Comparison of ENCODE assay signal across 17 cellular contexts in genomic region chr9:91146391-91147019, GRCh38.
DNase-seq lines count a peak whose midpoint lies in the region; ATAC-seq, FAIRE-seq and TF ChIP-seq lines count a peak whose summit lies in the region.
"Had no signal": no experiment of that assay in that cellular context is flagged by ENCODE, and none has a peak within 500 bp of the region (broad histone marks: within the 10 kb centered on the region; RNA-seq: fewer than 3 reads in every experiment).

No MANE protein-coding gene starts in this region.

- H3K4me1 Mint-ChIP-seq in MCF 10A (ENCODE audit: insufficient read depth, unreplicated experiment) (peaks cover 44% of the 10 kb centered on the region), WTC11 (peaks cover 38% of the 10 kb centered on the region)
- H3K4me1 Mint-ChIP-seq in dendritic cell treated with granulocyte-macrophage colony-stimulating factor and Interleukin-4, amounts not matched to agents 40 ng/mL and 50 ng/mL, for 4 days (ENCODE audit: low read depth): peaks cover 79% of the 10 kb centered on the region
- H3K4me1 Mint-ChIP-seq in stimulated activated naive CD8-positive, alpha-beta T cell treated with anti-CD3 and anti-CD28 coated beads, Interleukin-15, amount 100 ng/mL, for 72 hours: peaks cover 61% of the 10 kb centered on the region

- POLR2A ChIA-PET in MCF 10A (lab: Yijun Ruan, JAX) (interaction anchor here (0.6 to 3.1 kb wide), 11 partner anchors 11 to 203 kb away, joined by 3 to 13 read pairs (median 5); no protein-coding TSS in a partner anchor), WTC11 (lab: Charles Lee) (interaction anchor here (1.3 kb wide), 1 partner anchor 22 kb away, joined by 5 read pairs; no protein-coding TSS in a partner anchor)

- no peaks in the 10 kb centered on the region for H3K9me3 Mint-ChIP-seq in MCF 10A (ENCODE audit: unreplicated experiment)
- H3K9me3 Mint-ChIP-seq in WTC11: peaks cover 41% of the 10 kb centered on the region
- no peaks in the 10 kb centered on the region for H3K9me3 Mint-ChIP-seq in dendritic cell treated with granulocyte-macrophage colony-stimulating factor and Interleukin-4, amounts not matched to agents 40 ng/mL and 50 ng/mL, for 4 days
- H3K9me3 Mint-ChIP-seq in stimulated activated naive CD8-positive, alpha-beta T cell treated with anti-CD3 and anti-CD28 coated beads, Interleukin-15, amount 100 ng/mL, for 72 hours: peaks cover 14 to 17% of the 10 kb centered on the region in 2 donors

- BruUV-seq in MCF 10A (replicated peaks; lab: Mats Ljungman, UMichigan) (no TSS peak), mammary epithelial cell (replicated peaks; lab: Mats Ljungman, UMichigan) (no TSS peak)

- intact Hi-C loops in MCF 10A (cut with micrococcal nuclease) (no loop called here), mammary epithelial cell (cut with micrococcal nuclease) (loop anchor here (1.0 kb wide), 1 partner anchor 18 kb away; no protein-coding TSS in a partner anchor), body of pancreas (cut with DNase I) (no loop called here)
- intact Hi-C loops in dendritic cell treated with granulocyte-macrophage colony-stimulating factor and Interleukin-4, amounts not matched to agents 40 ng/mL and 50 ng/mL, for 4 days (cut with micrococcal nuclease): loop anchor here (1.0 to 10.0 kb wide), 4 partner anchors 16 to 281 kb away; no protein-coding TSS in a partner anchor

- H3K4me1 ChIP-seq in mammary epithelial cell (ENCODE audit: insufficient read depth, low read length): peaks cover 15% of the 10 kb centered on the region
- H3K4me1 ChIP-seq in body of pancreas: no peaks in the 10 kb centered on the region
- H3K4me1 ChIP-seq: breast epithelium, parathyroid adenoma had no signal

- TF ChIP-seq POLR2A in body of pancreas (IDR thresholded peaks at IDR 0.05) (no peak), GM12892 (IDR thresholded peaks at IDR 0.05; ENCODE audit: low read depth, low read length) (no peak)

- H3K4me3 Mint-ChIP-seq in MCF 10A (ENCODE audit: unreplicated experiment) (no peak overlapping the region), WTC11 (no peak overlapping the region)
- H3K4me3 Mint-ChIP-seq in dendritic cell treated with granulocyte-macrophage colony-stimulating factor and Interleukin-4, amounts not matched to agents 40 ng/mL and 50 ng/mL, for 4 days: peak overlapping the region; percentile 56
- H3K4me3 Mint-ChIP-seq in stimulated activated naive CD8-positive, alpha-beta T cell treated with anti-CD3 and anti-CD28 coated beads, Interleukin-15, amount 100 ng/mL, for 72 hours: peak overlapping the region; percentile 59 to 72

- H4K20me1 ChIP-seq in mammary epithelial cell (ENCODE audit: insufficient read depth, low read length): no peaks in the 10 kb centered on the region

- no peak overlapping the region for H3K9ac ChIP-seq in mammary epithelial cell (ENCODE audit: insufficient read depth, low read length)
- H3K9ac ChIP-seq: parathyroid adenoma had no signal

- no peaks in the 10 kb centered on the region for H3K36me3 ChIP-seq in mammary epithelial cell (ENCODE audit: insufficient read depth, low read length)
- no peaks in the 10 kb centered on the region for H3K36me3 ChIP-seq in body of pancreas (replicated peaks in 1 of 2; ENCODE audit: insufficient read depth in 1 of 2, low read depth in 2 of 2)
- H3K36me3 ChIP-seq: breast epithelium, heart right ventricle, stomach had no signal

- dilution Hi-C loops in mammary epithelial cell (cut with HindIII; ENCODE audit: low sequenced_read_pairs): no loop called here

- no peaks in the 10 kb centered on the region for H3K9me3 ChIP-seq in mammary epithelial cell (replicated peaks; ENCODE audit: insufficient read depth, low read length)
- H3K9me3 ChIP-seq in body of pancreas: no peaks in the 10 kb centered on the region

- DNase-seq in MCF 10A (ENCODE audit: unreplicated experiment): no peak
- no peak for DNase-seq in mammary epithelial cell
- DNase-seq in WTC11 (ENCODE audit: low spot score): no peak
- no peak for DNase-seq in stimulated activated naive CD8-positive, alpha-beta T cell treated with anti-CD3 and anti-CD28 coated beads, Interleukin-15, amount 100 ng/mL, for 72 hours
- DNase-seq in body of pancreas: no peak
- DNase-seq in LoVo (ENCODE audit: low spot score): no peak
- no peak for DNase-seq in GM12892 (ENCODE audit: insufficient read length)
- DNase-seq: effector CD4-positive, alpha-beta T cell; heart right ventricle; NCI-H82; stomach had no signal

- H3K4me2 ChIP-seq in mammary epithelial cell (ENCODE audit: insufficient read depth, low read depth, low read length): no peak overlapping the region
- H3K4me2 ChIP-seq: smooth muscle cell had no signal

- H3K27ac ChIP-seq in mammary epithelial cell (ENCODE audit: insufficient read depth, low read depth, low read length) (no peak overlapping the region), body of pancreas (no peak overlapping the region)
- H3K27ac ChIP-seq: breast epithelium, parathyroid adenoma, stomach had no signal

- no peaks in the 10 kb centered on the region for H3K27me3 Mint-ChIP-seq in MCF 10A (ENCODE audit: insufficient read depth, unreplicated experiment)
- no peaks in the 10 kb centered on the region; the same call in 1 of the 2 replicates for H3K27me3 Mint-ChIP-seq in WTC11 (ENCODE audit: low read depth)
- H3K27me3 Mint-ChIP-seq in dendritic cell treated with granulocyte-macrophage colony-stimulating factor and Interleukin-4, amounts not matched to agents 40 ng/mL and 50 ng/mL, for 4 days: no peaks in the 10 kb centered on the region
- H3K27me3 Mint-ChIP-seq in stimulated activated naive CD8-positive, alpha-beta T cell treated with anti-CD3 and anti-CD28 coated beads, Interleukin-15, amount 100 ng/mL, for 72 hours: no peaks in the 10 kb centered on the region

- in situ Hi-C loops in mammary epithelial cell (cut with MboI; ENCODE audit: low sequenced_read_pairs in 2 of 2): no loop called here

- no peaks in the 10 kb centered on the region for H3K79me2 ChIP-seq in mammary epithelial cell (ENCODE audit: insufficient read depth, low read length)
- H3K79me2 ChIP-seq: parathyroid adenoma had no signal

- ATAC-seq in WTC11 (peak; percentile 22; the same call in 1 of the 2 replicates), body of pancreas (no peak)
- ATAC-seq in stimulated activated naive CD8-positive, alpha-beta T cell treated with anti-CD3 and anti-CD28 coated beads, Interleukin-15, amount 100 ng/mL, for 72 hours: no peak
- ATAC-seq: HCT116 had no signal

- 91% methylated on average over 10 of the region's 10 CpGs for WGBS in mammary epithelial cell (ENCODE audit: low coverage, missing lambda C conversion rate)
- WGBS in body of pancreas, 2 donors: 88 to 91% methylated on average over 10 of the region's 10 CpGs

- no peaks in the 10 kb centered on the region for H3K27me3 ChIP-seq in mammary epithelial cell (ENCODE audit: insufficient read depth, low read length)
- H3K27me3 ChIP-seq in body of pancreas: no peaks in the 10 kb centered on the region
- H3K27me3 ChIP-seq: breast epithelium, heart right ventricle, stomach had no signal

- no peaks in the 10 kb centered on the region for H3K36me3 Mint-ChIP-seq in MCF 10A (ENCODE audit: insufficient read depth, unreplicated experiment)
- peaks cover 27% of the 10 kb centered on the region for H3K36me3 Mint-ChIP-seq in WTC11
- H3K36me3 Mint-ChIP-seq in dendritic cell treated with granulocyte-macrophage colony-stimulating factor and Interleukin-4, amounts not matched to agents 40 ng/mL and 50 ng/mL, for 4 days (ENCODE audit: low read depth): peaks cover 7% of the 10 kb centered on the region

- H3K4me3 ChIP-seq in mammary epithelial cell (replicated peaks in 1 of 3; ENCODE audit: insufficient read depth in 1 of 3, low read depth in 2 of 3, low read length in 3 of 3) (no peak overlapping the region), body of pancreas (no peak overlapping the region)
- H3K4me3 ChIP-seq: breast epithelium, heart right ventricle, smooth muscle cell, stomach had no signal

- H2AFZ ChIP-seq in mammary epithelial cell (ENCODE audit: low read depth, low read length): no peak overlapping the region
- H2AFZ ChIP-seq: parathyroid adenoma had no signal

- H3K27ac Mint-ChIP-seq in MCF 10A (ENCODE audit: low read depth, unreplicated experiment): peak overlapping the region; percentile 81
- H3K27ac Mint-ChIP-seq in WTC11: no peak overlapping the region
- peak overlapping the region; percentile 93 for H3K27ac Mint-ChIP-seq in dendritic cell treated with granulocyte-macrophage colony-stimulating factor and Interleukin-4, amounts not matched to agents 40 ng/mL and 50 ng/mL, for 4 days
- H3K27ac Mint-ChIP-seq in stimulated activated naive CD8-positive, alpha-beta T cell treated with anti-CD3 and anti-CD28 coated beads, Interleukin-15, amount 100 ng/mL, for 72 hours: peak overlapping the region; percentile 94 to 98

- TF ChIP-seq CTCF in MCF 10A (IDR thresholded peaks at IDR 0.05; ENCODE audit: unreplicated experiment): no peak
- TF ChIP-seq CTCF in mammary epithelial cell (conservative IDR thresholded peaks at IDR 0.05 in 1 of 2, IDR thresholded peaks at IDR 0.05 in 1 of 2; ENCODE audit: extremely low read depth in 1 of 2, insufficient read depth in 1 of 2, low read depth in 1 of 2, low read length in 2 of 2): no peak
- no peak for TF ChIP-seq CTCF in WTC11 (IDR thresholded peaks at IDR 0.05)
- TF ChIP-seq CTCF in body of pancreas (IDR thresholded peaks at IDR 0.05): no peak

- CTCF ChIA-PET in MCF 10A (lab: Yijun Ruan, JAX): interaction anchor here (0.9 to 2.0 kb wide), 2 partner anchors 15 to 231 kb away, joined by 3 to 8 read pairs; no protein-coding TSS in a partner anchor
- CTCF ChIA-PET in mammary epithelial cell (lab: Charles Lee; ENCODE audit: low non-redundant PET): no interaction called here
- CTCF ChIA-PET in WTC11 (lab: Charles Lee): interaction anchor here (1.6 kb wide), 1 partner anchor 231 kb away, joined by 3 read pairs; no protein-coding TSS in a partner anchor

- FAIRE-seq in GM12892 (lab: Jason Lieb, UNC): no peak
- FAIRE-seq: keratinocyte had no signal

TF ChIP-seq in WTC11, 78 proteins besides CTCF, POLR2A, EP300 and RAD21 (continues in another document):
- TF ChIP-seq EMX1 (CRISPR knock-in tag; IDR thresholded peaks at IDR 0.05) (no peak), ZBTB21 (CRISPR knock-in tag; IDR thresholded peaks at IDR 0.05; ENCODE audit: borderline replicate concordance) (no peak), ZNF263 (CRISPR knock-in tag; IDR thresholded peaks at IDR 0.05; ENCODE audit: low read depth) (no peak)
- TF ChIP-seq, protein P1, sequence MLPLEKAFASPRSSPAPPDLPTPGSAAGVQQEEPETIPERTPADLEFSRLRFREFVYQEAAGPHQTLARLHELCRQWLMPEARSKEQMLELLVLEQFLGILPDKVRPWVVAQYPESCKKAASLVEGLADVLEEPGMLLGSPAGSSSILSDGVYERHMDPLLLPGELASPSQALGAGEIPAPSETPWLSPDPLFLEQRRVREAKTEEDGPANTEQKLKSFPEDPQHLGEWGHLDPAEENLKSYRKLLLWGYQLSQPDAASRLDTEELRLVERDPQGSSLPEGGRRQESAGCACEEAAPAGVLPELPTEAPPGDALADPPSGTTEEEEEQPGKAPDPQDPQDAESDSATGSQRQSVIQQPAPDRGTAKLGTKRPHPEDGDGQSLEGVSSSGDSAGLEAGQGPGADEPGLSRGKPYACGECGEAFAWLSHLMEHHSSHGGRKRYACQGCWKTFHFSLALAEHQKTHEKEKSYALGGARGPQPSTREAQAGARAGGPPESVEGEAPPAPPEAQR (CRISPR knock-in tag; IDR thresholded peaks at IDR 0.05): no peak

Comparison
In these comparisons a context has a peak if more than half of its experiments do, and no peak if none do; other contexts are left out.
1. intact Hi-C loops: an anchor here in mammary epithelial cell (1.0 kb wide) and dendritic cell treated with granulocyte-macrophage colony-stimulating factor and Interleukin-4, amounts not matched to agents 40 ng/mL and 50 ng/mL, for 4 days (1.0 to 10.0 kb wide); none called in MCF 10A and body of pancreas.
2. H3K4me3 Mint-ChIP-seq: peak in dendritic cell treated with granulocyte-macrophage colony-stimulating factor and Interleukin-4, amounts not matched to agents 40 ng/mL and 50 ng/mL, for 4 days (single experiment) and stimulated activated naive CD8-positive, alpha-beta T cell treated with anti-CD3 and anti-CD28 coated beads, Interleukin-15, amount 100 ng/mL, for 72 hours (2 of 2); none in MCF 10A (single experiment) and WTC11 (single experiment).